ENCODE assay signal across 16 cellular contexts in the genomic region with DNA sequence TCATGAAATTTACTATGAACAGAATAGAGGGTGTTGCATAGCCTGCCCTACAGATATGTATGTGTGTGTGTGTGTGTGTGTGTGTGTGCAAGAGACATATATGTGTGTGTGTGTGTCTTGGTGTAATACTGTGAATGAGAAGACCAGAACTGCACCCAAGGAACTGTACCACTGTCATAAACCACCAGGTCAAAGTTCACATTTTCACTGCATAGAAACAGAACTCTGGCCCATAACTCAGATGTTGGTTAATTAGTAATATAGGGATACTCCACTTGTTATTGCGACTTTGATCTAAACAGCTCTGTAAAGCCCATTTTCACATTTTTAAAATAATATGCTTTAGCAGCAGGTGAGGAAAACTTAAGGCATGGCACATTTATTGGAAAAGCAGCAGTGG.
"Had no signal": no experiment of that assay in that cellular context is flagged by ENCODE, and none has a peak within 500 bp of the region (broad histone marks: within the 10 kb centered on the region; RNA-seq: fewer than 3 reads in every experiment).

No MANE protein-coding gene starts in this region.

- H3K36me3 ChIP-seq: esophagus muscularis mucosa, thoracic aorta, vagina had no signal

- H3K4me3 ChIP-seq: body of pancreas, esophagus muscularis mucosa, psoas muscle, thoracic aorta, vagina had no signal

- H3K27ac Mint-ChIP-seq: activated CD4-positive, alpha-beta T cell treated with anti-CD3 and anti-CD28 coated beads, Interleukin-2, amount 10 ng/mL, durations not matched to agents 7 days and 5 days; activated naive CD4-positive, alpha-beta T cell treated with anti-CD3 and anti-CD28 coated beads, Interleukin-2, amount 50 U/mL, for 24 hours; immature natural killer cell; natural killer cell treated with Interleukin-12 subunit alpha and Interleukin-12 subunit beta and Interleukin-15 and Interleukin-18, amount 100 ng/mL, for 72 hours; stimulated activated naive CD8-positive, alpha-beta T cell treated with anti-CD3 and anti-CD28 coated beads, Interleukin-15, amount 100 ng/mL, for 72 hours had no signal

- H3K4me1 ChIP-seq: body of pancreas, psoas muscle had no signal

- ATAC-seq: body of pancreas; natural killer cell treated with Interleukin-12 subunit alpha and Interleukin-12 subunit beta and Interleukin-15 and Interleukin-18, amount 100 ng/mL, for 72 hours; psoas muscle; stimulated activated naive CD8-positive, alpha-beta T cell treated with anti-CD3 and anti-CD28 coated beads, Interleukin-15, amount 100 ng/mL, for 72 hours had no signal

- H3K4me1 Mint-ChIP-seq: activated CD4-positive, alpha-beta T cell treated with anti-CD3 and anti-CD28 coated beads, Interleukin-2, amount 10 ng/mL, durations not matched to agents 7 days and 5 days; activated naive CD4-positive, alpha-beta T cell treated with anti-CD3 and anti-CD28 coated beads, Interleukin-2, amount 50 U/mL, for 24 hours had no signal

- H3K9me3 ChIP-seq: body of pancreas, esophagus muscularis mucosa, psoas muscle, thoracic aorta, vagina had no signal

- H3K27ac ChIP-seq: body of pancreas, esophagus muscularis mucosa, psoas muscle, thoracic aorta, vagina had no signal

- DNase-seq: activated CD4-positive, alpha-beta T cell treated with anti-CD3 and anti-CD28 coated beads, Interleukin-2, amount 10 ng/mL, durations not matched to agents 7 days and 5 days; activated T-cell treated with anti-CD3 and anti-CD28 coated beads for 4 hours; body of pancreas; central memory CD4-positive, alpha-beta T cell; cortex of kidney; glutamatergic neuron; immature natural killer cell; psoas muscle; stimulated activated CD4-positive, alpha-beta T cell treated with anti-CD3 and anti-CD28 coated beads, Interleukin-4, amount 100 ng/mL, for 1 hour; stimulated activated CD8-positive, alpha-beta memory T cell treated with anti-CD3 and anti-CD28 coated beads, Interleukin-4, amount 100 ng/mL, for 48 hours; stimulated activated naive CD8-positive, alpha-beta T cell treated with anti-CD3 and anti-CD28 coated beads, Interleukin-15, amount 100 ng/mL, for 72 hours had no signal

- H3K36me3 Mint-ChIP-seq: activated naive CD4-positive, alpha-beta T cell treated with anti-CD3 and anti-CD28 coated beads, Interleukin-2, amount 50 U/mL, for 24 hours; immature natural killer cell; natural killer cell treated with Interleukin-12 subunit alpha and Interleukin-12 subunit beta and Interleukin-15 and Interleukin-18, amount 100 ng/mL, for 72 hours had no signal

- H3K27me3 ChIP-seq: body of pancreas, vagina had no signal

- H3K9me3 Mint-ChIP-seq: activated CD4-positive, alpha-beta T cell treated with anti-CD3 and anti-CD28 coated beads, Interleukin-2, amount 10 ng/mL, durations not matched to agents 7 days and 5 days; immature natural killer cell; natural killer cell treated with Interleukin-12 subunit alpha and Interleukin-12 subunit beta and Interleukin-15 and Interleukin-18, amount 100 ng/mL, for 72 hours; stimulated activated naive CD8-positive, alpha-beta T cell treated with anti-CD3 and anti-CD28 coated beads, Interleukin-15, amount 100 ng/mL, for 72 hours had no signal

- H3K4me3 Mint-ChIP-seq: activated CD4-positive, alpha-beta T cell treated with anti-CD3 and anti-CD28 coated beads, Interleukin-2, amount 10 ng/mL, durations not matched to agents 7 days and 5 days; activated naive CD4-positive, alpha-beta T cell treated with anti-CD3 and anti-CD28 coated beads, Interleukin-2, amount 50 U/mL, for 24 hours; immature natural killer cell; natural killer cell treated with Interleukin-12 subunit alpha and Interleukin-12 subunit beta and Interleukin-15 and Interleukin-18, amount 100 ng/mL, for 72 hours; stimulated activated naive CD8-positive, alpha-beta T cell treated with anti-CD3 and anti-CD28 coated beads, Interleukin-15, amount 100 ng/mL, for 72 hours had no signal
